Comparison of ENCODE assay signal across 9 cellular contexts in the genomic region with DNA sequence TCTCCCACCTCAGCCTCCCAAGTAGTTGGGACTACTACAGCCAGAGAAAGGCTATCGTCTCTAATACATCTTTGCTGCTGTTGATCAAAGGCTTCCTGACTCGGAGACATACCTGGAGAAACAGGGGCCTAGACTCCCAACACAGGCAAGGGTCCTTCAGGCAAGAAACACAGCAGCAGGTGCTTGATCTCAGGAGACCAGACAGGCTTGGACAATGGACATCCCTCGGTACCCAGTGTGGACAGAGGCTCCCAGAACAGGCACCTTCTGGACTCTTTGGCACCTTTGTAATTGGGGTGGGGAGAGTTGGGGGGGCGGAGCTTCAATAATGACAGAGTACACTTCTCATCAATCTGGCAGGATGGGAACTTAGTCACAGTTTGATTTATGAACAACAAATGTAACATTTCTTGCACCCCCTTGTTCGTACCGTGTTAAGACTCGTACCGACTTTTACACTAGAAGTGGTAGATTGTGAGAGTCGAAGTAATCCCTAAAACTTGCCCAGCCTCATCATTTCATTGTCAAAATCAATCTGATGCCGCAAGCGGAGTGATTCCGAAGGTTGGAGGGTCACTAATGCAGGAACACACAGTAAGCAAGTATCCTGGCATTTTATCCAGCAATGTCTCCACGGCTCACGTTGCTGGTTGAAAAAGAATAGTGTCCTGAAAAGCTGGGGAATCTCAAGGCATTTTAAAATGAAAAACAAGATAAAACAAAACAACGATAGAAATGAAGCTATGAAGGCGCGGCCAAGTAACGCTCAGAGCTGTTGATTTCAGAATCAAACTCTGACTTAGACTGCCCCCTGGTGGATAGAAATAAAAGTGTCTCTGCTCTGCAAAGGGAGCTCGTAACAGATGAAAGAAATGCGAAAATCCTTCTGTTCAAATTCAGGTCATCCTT. TPM values are rescaled to one million over a fixed set of nuclear protein-coding genes. Genes with fewer than 3 reads are reported as not detected.
DNase-seq lines count a peak whose midpoint lies in the region; ATAC-seq and TF ChIP-seq lines count a peak whose summit lies in the region.
"Had no signal": no experiment of that assay in that cellular context is flagged by ENCODE, and none has a peak within 500 bp of the region (broad histone marks: within the 10 kb centered on the region; RNA-seq: fewer than 3 reads in every experiment).

No MANE protein-coding gene starts in this region.

- peak; percentile 85 to 100 (median 95) for TF ChIP-seq CTCF in dorsolateral prefrontal cortex (IDR thresholded peaks at IDR 0.05 in 54 of 56, conservative IDR thresholded peaks at IDR 0.05 in 2 of 56; ENCODE audit: low read depth in 1 of 56, partially characterized antibody in 56 of 56)

- H3K27ac ChIP-seq in dorsolateral prefrontal cortex: peak overlapping the region in 26 of 59 donors; percentile 4 to 79 (median 57)

- ATAC-seq in GM18502 (IDR thresholded peaks at IDR 0.05; ENCODE audit: poor library complexity, unreplicated experiment) (peak; percentile 90), HG02885 (IDR thresholded peaks at IDR 0.05; ENCODE audit: poor library complexity, unreplicated experiment) (peak; percentile 91)

- intact Hi-C loops in dorsolateral prefrontal cortex (cut with DNase I): loop anchor here (2.0 to 5.0 kb wide), 4 partner anchors 91 to 646 kb away; no protein-coding TSS in a partner anchor

- H3K4me3 ChIP-seq in dorsolateral prefrontal cortex: peak overlapping the region in 56 of 59 donors; percentile 9 to 67 (median 50)

- no peaks in the 10 kb centered on the region for H3K27me3 ChIP-seq in dorsolateral prefrontal cortex

- DNase-seq in Ammon's horn (ENCODE audit: low spot score): peak; percentile 87
- DNase-seq in NCI-H1694 (lab: John Stamatoyannopoulos, UW): peak; percentile 80
- DNase-seq in T-helper 9 cell: peak; percentile 3
- peak in 5 of 10 donors; percentile 36 to 72 (median 48) for DNase-seq in dorsolateral prefrontal cortex
- peak; percentile 69 to 79 for DNase-seq in lung microvascular endothelial cell (ENCODE audit: low read depth in 2 of 2)
- peak; percentile 42 for DNase-seq in stromal cell of bone marrow (ENCODE audit: low read depth)

RNA-seq across cellular contexts. Expression of gene STK32A, which starts 46.4 kb away (rescaled TPM):
- total RNA-seq in dorsolateral prefrontal cortex (10 to 100 TPM in 70 of 120 experiments, 1 to 10 TPM in 50; 6.1 to 26.1 (median 10.7) TPM), lung microvascular endothelial cell (under 0.01 and 0.44 TPM in 2 replicates)
- total RNA-seq: T-helper 1 cell treated with Interleukin-12 subunit alpha and Interleukin-12 subunit beta and Interleukin-4 antibody, amounts not matched to agents 30 ng/mL and 1 ng/mL, for 36 hours had no signal
